Comparison of ENCODE assay signal across 16 cellular contexts in genomic region chr7:25014735-25015134, GRCh38. TPM values are rescaled to one million over a fixed set of nuclear protein-coding genes. Genes with fewer than 3 reads are reported as not detected.
DNase-seq lines count a peak whose midpoint lies in the region; TF ChIP-seq lines count a peak whose summit lies in the region.
"Had no signal": no experiment of that assay in that cellular context is flagged by ENCODE, and none has a peak within 500 bp of the region (broad histone marks: within the 10 kb centered on the region; RNA-seq: fewer than 3 reads in every experiment).

No MANE protein-coding gene starts in this region.

- no peaks in the 10 kb centered on the region for H3K27me3 ChIP-seq in brain microvascular endothelial cell (replicated peaks)

- peak; percentile 95 for DNase-seq in AG10803 (ENCODE audit: low read depth)
- DNase-seq in HT1080 (ENCODE audit: low read depth), result peak; percentile 72
- peak; percentile 66 for DNase-seq in brain microvascular endothelial cell
- peak; percentile 70 for DNase-seq in hepatic stellate cell (ENCODE audit: low spot score)
- no peak for DNase-seq in DMS153 treated with DMSO at 0.1 percent for 48 hours (lab: John Stamatoyannopoulos, UW; ENCODE audit: unreplicated experiment)
- DNase-seq in NCI-H446 treated with DMSO at 0.1 percent for 48 hours (lab: John Stamatoyannopoulos, UW), result no peak
- DNase-seq in NCI-H2227 treated with DMSO at 0.1 percent for 48 hours (lab: John Stamatoyannopoulos, UW), result no peak
- no peak for DNase-seq in activated CD8-positive, alpha-beta memory T cell treated with anti-CD3 and anti-CD28 coated beads, Interleukin-2, amount 50 U/mL, for 48 hours
- DNase-seq: activated CD4-positive, alpha-beta memory T cell treated with anti-CD3 and anti-CD28 coated beads, Interleukin-2, amount 10 ng/mL, durations not matched to agents 7 days and 5 days; amygdala; C1 segment of cervical spinal cord; DMS153; left ventricle myocardium superior; NCI-H187; NCI-H510A treated with DMSO at 0.1 percent for 48 hours had no signal

- H3K4me3 ChIP-seq in AG10803 (ENCODE audit: low read length), result no peak overlapping the region
- H3K4me3 ChIP-seq in brain microvascular endothelial cell (ENCODE audit: low read depth, low read length), result no peak overlapping the region

- no peak overlapping the region for H3K27ac ChIP-seq in brain microvascular endothelial cell
- H3K27ac ChIP-seq: parathyroid adenoma had no signal

- in situ Hi-C loops in brain microvascular endothelial cell (cut with HindIII; ENCODE audit: low pct_ligation_motif_present, low sequenced_read_pairs), result no loop called here

- TF ChIP-seq CTCF in AG10803 (conservative IDR thresholded peaks at IDR 0.05; ENCODE audit: low read length), result no peak
- TF ChIP-seq CTCF in brain microvascular endothelial cell (IDR thresholded peaks at IDR 0.05; ENCODE audit: low read depth, low read length, missing control alignments), result no peak

- H3K36me3 ChIP-seq in brain microvascular endothelial cell (replicated peaks), result no peaks in the 10 kb centered on the region

RNA-seq across cellular contexts. Expression of gene OSBPL3, which starts 34.8 kb away (rescaled TPM):
- total RNA-seq in HT1080 (2014; rRNA removed; shearing (Covaris generic)), result 20.9 and 30.7 TPM in 2 replicates
- polyA plus RNA-seq in HT1080 (2015; cell fraction: cytosol; rRNA removed), result 23.5 and 28.7 TPM in 2 replicates
- polyA plus RNA-seq in HT1080 (2015; cell fraction: nucleus; rRNA removed), result 65.6 and 83.7 TPM in 2 replicates

Comparison
In these comparisons a context has a peak if more than half of its experiments do, and no peak if none do; other contexts are left out.
1. DNase-seq: peak in AG10803 (single experiment), HT1080 (single experiment), brain microvascular endothelial cell (single experiment) and hepatic stellate cell (single experiment); none in DMS153 treated with DMSO at 0.1 percent for 48 hours (single experiment), NCI-H446 treated with DMSO at 0.1 percent for 48 hours (single experiment), NCI-H2227 treated with DMSO at 0.1 percent for 48 hours (single experiment) and activated CD8-positive, alpha-beta memory T cell treated with anti-CD3 and anti-CD28 coated beads, Interleukin-2, amount 50 U/mL, for 48 hours (single experiment).